ENCODE assay signal across 24 cellular contexts in genomic region chr6:38805682-38806081, GRCh38.
"Had no signal": no experiment of that assay in that cellular context is flagged by ENCODE, and none has a peak within 500 bp of the region (broad histone marks: within the 10 kb centered on the region; RNA-seq: fewer than 3 reads in every experiment).

No MANE protein-coding gene starts in this region.

- DNase-seq: activated CD4-positive, alpha-beta memory T cell treated with anti-CD3 and anti-CD28 coated beads, Interleukin-2, amount 10 ng/mL, durations not matched to agents 7 days and 5 days; activated CD4-positive, alpha-beta T cell treated with anti-CD3 and anti-CD28 coated beads for 36 hours; activated CD4-positive, alpha-beta T cell treated with anti-CD3 and anti-CD28 coated beads, Interleukin-2, amount 50 U/mL, for 1 hour; activated CD4-positive, CD25-positive, alpha-beta regulatory T cell; activated gamma-delta T cell; activated naive CD4-positive, alpha-beta T cell treated with anti-CD3 and anti-CD28 coated beads for 36 hours; activated T-cell treated with anti-CD3 and anti-CD28 coated beads for 4 hours; activated T-cell treated with anti-CD3 and anti-CD28 coated beads, Interleukin-2, amount 50 U/mL, for 48 hours; amygdala; MV-4-11; NCI-H1436; NCI-H1694 treated with DMSO at 0.1 percent for 48 hours; NCI-H2029 treated with DMSO at 0.1 percent for 48 hours; NCI-H69; SIG-M5; T-cell; T-helper 2 cell; T1000 had no signal

- H3K9ac ChIP-seq: KMS-11 had no signal

- H3K4me2 ChIP-seq: KMS-11 had no signal

- H3K36me3 ChIP-seq: cardiac muscle cell had no signal

- ATAC-seq: activated CD4-positive, alpha-beta T cell treated with anti-CD3 and anti-CD28 coated beads for 36 hours; activated T-helper 17 cell treated with anti-CD3 and anti-CD28 coated beads, Interleukin-2, amount 50 U/mL, for 72 hours; T-cell had no signal

- H3K27ac ChIP-seq: cardiac muscle cell, KMS-11, SK-N-MC had no signal

- H3K4me3 ChIP-seq: cardiac muscle cell, SK-N-MC had no signal

- FAIRE-seq: astrocyte, TTC549 had no signal
